In the genomic region with DNA sequence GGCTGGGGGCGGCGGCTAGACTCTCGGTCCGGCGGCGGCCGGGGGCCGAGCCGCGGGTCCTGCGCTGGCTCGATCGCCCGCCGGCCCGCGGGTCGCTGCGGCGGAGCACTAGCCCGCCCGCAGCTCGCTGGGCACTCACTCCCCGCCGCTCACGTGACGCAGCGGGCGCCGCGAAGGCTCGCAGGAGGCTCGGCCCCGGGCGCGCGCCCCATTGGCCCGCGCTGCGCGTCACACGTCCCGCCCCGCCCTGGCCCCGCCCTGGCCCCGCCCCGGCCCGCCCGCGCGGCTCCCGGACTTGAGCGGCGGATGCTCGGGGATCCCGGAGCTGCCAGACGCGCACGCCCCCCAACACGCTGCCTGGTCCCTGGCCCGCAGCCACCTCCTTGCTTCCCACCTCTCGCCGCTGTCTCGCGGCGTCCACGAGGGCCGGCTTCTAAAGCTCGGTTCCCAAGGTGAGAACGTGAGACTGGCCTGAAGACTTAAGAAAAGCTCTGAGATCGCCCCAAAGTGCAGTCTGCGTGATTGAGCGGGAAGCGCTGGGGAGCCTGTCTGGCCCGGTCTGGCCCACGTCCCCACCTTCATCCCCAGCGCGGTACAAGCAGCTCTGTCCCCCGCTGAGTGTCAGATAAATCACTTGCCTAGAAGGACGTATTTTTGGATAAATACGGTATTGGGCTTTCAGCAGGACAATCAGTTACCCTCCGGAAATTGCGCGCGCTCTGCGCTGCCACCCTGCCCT, we compare ENCODE assay signal across 8 cellular contexts. TPM values are rescaled to one million over a fixed set of nuclear protein-coding genes. Genes with fewer than 3 reads are reported as not detected.
A peak's percentile ranks its signal among the peaks of the same experiment; 100 is the strongest.
DNase-seq lines count a peak whose midpoint lies in the region; ATAC-seq lines count a peak whose summit lies in the region.

A gene (minus strand): TSS at position 110 of the 739 bp plus-strand sequence. CDS start 4,486 bp downstream, outside the sequence.

- H3K4me3 Mint-ChIP-seq in activated CD4-positive, alpha-beta T cell treated with anti-CD3 and anti-CD28 coated beads for 36 hours: peak within 1 kb of the TSS; percentile 73

- ATAC-seq in HG02981 (IDR thresholded peaks at IDR 0.05; ENCODE audit: unreplicated experiment): peak; percentile 86
- ATAC-seq in activated CD4-positive, alpha-beta T cell treated with anti-CD3 and anti-CD28 coated beads for 36 hours: peak; percentile 95

- no peaks in the 10 kb centered on the region for H3K36me3 Mint-ChIP-seq in activated CD4-positive, alpha-beta T cell treated with anti-CD3 and anti-CD28 coated beads for 36 hours (ENCODE audit: low read depth)

- H3K27me3 Mint-ChIP-seq in activated CD4-positive, alpha-beta T cell treated with anti-CD3 and anti-CD28 coated beads for 36 hours: peaks cover 44% of the 10 kb centered on the region

- POLR2A ChIA-PET in activated CD4-positive, alpha-beta T cell treated with anti-CD3 and anti-CD28 coated beads for 36 hours (lab: Charles Lee): interaction anchor here (0.6 to 1.0 kb wide), 3 partner anchors 8 to 367 kb away, joined by 3 to 6 read pairs (median 5); no protein-coding TSS in a partner anchor

- H3K27ac Mint-ChIP-seq in activated CD4-positive, alpha-beta T cell treated with anti-CD3 and anti-CD28 coated beads for 36 hours: no peak within 1 kb of the TSS

- no peaks in the 10 kb centered on the region for H3K9me3 Mint-ChIP-seq in activated CD4-positive, alpha-beta T cell treated with anti-CD3 and anti-CD28 coated beads for 36 hours (ENCODE audit: low read depth)

- H3K4me1 Mint-ChIP-seq in activated CD4-positive, alpha-beta T cell treated with anti-CD3 and anti-CD28 coated beads for 36 hours: peaks cover 9% of the 10 kb centered on the region

- DNase-seq in NCI-H1417 (lab: John Stamatoyannopoulos, UW) (peak; percentile 82 to 84 (median 83)), NCI-H1417 treated with DMSO at 0.1 percent for 48 hours (lab: John Stamatoyannopoulos, UW) (no peak), NCI-H2171 treated with DMSO at 0.1 percent for 48 hours (lab: John Stamatoyannopoulos, UW) (peak; percentile 68), cerebellum (ENCODE audit: low spot score) (peak; percentile 95), kidney glomerular epithelial cell (lab: John Stamatoyannopoulos, UW) (peak; percentile 26)
- peak; percentile 87 for DNase-seq in activated CD4-positive, alpha-beta T cell treated with anti-CD3 and anti-CD28 coated beads for 36 hours
- DNase-seq in stimulated activated CD4-positive, alpha-beta T cell treated with anti-CD3 and anti-CD28 coated beads, Interleukin-15, amount 100 ng/mL, for 24 hours: peak; percentile 85

- CTCF ChIA-PET in activated CD4-positive, alpha-beta T cell treated with anti-CD3 and anti-CD28 coated beads for 36 hours (lab: Charles Lee): interaction anchor here (0.6 to 1.0 kb wide), 2 partner anchors 11 to 270 kb away, joined by 3 to 4 read pairs; no protein-coding TSS in a partner anchor

- intact Hi-C loops in activated CD4-positive, alpha-beta T cell treated with anti-CD3 and anti-CD28 coated beads for 36 hours (cut with DNase I, micrococcal nuclease): loop anchor here (1.0 to 10.0 kb wide), 8 partner anchors 118 to 1597 kb away; a partner anchor contains a TSS

RNA-seq across cellular contexts. Expression of the gene that starts here (rescaled TPM):
- total RNA-seq in activated CD4-positive, alpha-beta T cell treated with anti-CD3 and anti-CD28 coated beads for 36 hours: under 1 TPM; 0.32 to 0.53 TPM
- total RNA-seq in cerebellum: 5.3 TPM

Comparison
In these comparisons a context has a peak if more than half of its experiments do, and no peak if none do; other contexts are left out.
1. Peak in DNase-seq and ATAC-seq in activated CD4-positive, alpha-beta T cell treated with anti-CD3 and anti-CD28 coated beads for 36 hours; RNA of the gene not detected or under 1 TPM.